ENCODE assay signal across 1 cellular context in the genomic region with DNA sequence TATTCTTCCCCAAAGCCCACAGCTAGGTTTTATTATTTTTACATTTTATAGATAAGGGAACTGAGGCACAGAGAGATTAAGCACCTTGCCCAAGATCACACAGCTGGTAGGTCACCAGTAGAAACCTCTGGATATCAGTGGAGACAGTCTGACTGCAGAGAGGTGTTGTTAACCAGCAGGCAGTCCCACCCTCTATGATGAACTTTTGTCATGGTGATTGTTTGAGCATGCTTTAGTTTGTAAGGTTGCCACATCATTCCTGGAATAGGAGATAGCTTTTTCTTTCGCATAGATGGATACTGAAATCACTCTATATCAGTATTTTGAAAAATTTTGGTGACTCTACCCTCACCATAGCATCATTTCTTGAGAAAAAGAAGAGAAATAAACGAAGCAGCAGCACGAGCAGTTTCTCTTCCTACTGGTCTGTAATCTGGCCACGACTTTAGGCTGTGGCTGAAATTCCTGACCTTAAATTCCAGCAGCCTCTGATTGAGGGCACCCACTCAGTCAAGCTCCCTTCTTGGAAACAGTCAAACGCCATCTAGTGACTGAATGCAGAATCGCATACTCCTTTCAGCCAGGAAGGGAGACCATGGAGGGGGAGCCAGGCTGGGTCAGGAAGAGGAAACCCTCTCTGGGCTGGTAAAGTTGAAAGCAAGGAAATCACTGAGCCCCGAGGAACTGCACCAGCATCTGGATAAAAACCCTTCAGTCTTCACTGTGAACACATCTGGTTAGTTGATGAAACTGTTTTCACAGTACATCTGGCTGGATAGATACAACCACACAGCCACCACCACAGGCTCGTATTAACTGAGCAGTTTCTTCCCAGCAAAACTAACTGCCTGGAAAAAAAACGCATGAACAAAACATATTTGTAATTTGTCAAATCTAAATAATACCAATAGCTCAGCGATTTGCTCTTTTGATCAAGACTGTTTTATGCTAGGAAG.
TF ChIP-seq lines count a peak whose summit lies in the region.

No MANE protein-coding gene starts in this region.

TF ChIP-seq in HepG2, 621 proteins besides CTCF, POLR2A, EP300 and RAD21 (continued from another document):
- TF ChIP-seq ZNF224 (CRISPR knock-in tag; IDR thresholded peaks at IDR 0.05) (no peak), ZBTB37 (CRISPR knock-in tag; IDR thresholded peaks at IDR 0.05) (no peak), ARHGAP35 (CRISPR knock-in tag; IDR thresholded peaks at IDR 0.05; ENCODE audit: borderline replicate concordance) (no peak), ZXDC (CRISPR knock-in tag; IDR thresholded peaks at IDR 0.05) (no peak), IRF9 (CRISPR knock-in tag; IDR thresholded peaks at IDR 0.05; ENCODE audit: borderline replicate concordance) (no peak), TOPORS (CRISPR knock-in tag; IDR thresholded peaks at IDR 0.05) (no peak), ZNF788 (CRISPR knock-in tag; IDR thresholded peaks at IDR 0.05; ENCODE audit: borderline replicate concordance) (peak; percentile 37; the same call in 1 of the 2 replicates), SUZ12 (IDR thresholded peaks at IDR 0.05; ENCODE audit: low read depth, low read length) (no peak), ZNF501 (CRISPR knock-in tag; IDR thresholded peaks at IDR 0.05) (0 out of 2 replicates have a peak, but pooled peaks have one; percentile 25), MATR3 (CRISPR knock-in tag; IDR thresholded peaks at IDR 0.05) (no peak), STAG1 (CRISPR knock-in tag; IDR thresholded peaks at IDR 0.05) (peak; percentile 56), ZNF292 (CRISPR knock-in tag; IDR thresholded peaks at IDR 0.05; ENCODE audit: borderline replicate concordance, low read depth) (no peak), KDM5B (CRISPR knock-in tag; IDR thresholded peaks at IDR 0.05; ENCODE audit: borderline replicate concordance) (no peak), ZNF225 (CRISPR knock-in tag; IDR thresholded peaks at IDR 0.05) (no peak), SMC3 (IDR thresholded peaks at IDR 0.05; ENCODE audit: low read length) (peak; percentile 84), UBTF (CRISPR knock-in tag; IDR thresholded peaks at IDR 0.05) (no peak), ZNF367 (CRISPR knock-in tag; IDR thresholded peaks at IDR 0.05; ENCODE audit: borderline replicate concordance) (no peak), ZNF777 (CRISPR knock-in tag; IDR thresholded peaks at IDR 0.05) (no peak), SOX5 (CRISPR knock-in tag; IDR thresholded peaks at IDR 0.05; ENCODE audit: borderline replicate concordance) (no peak), TSC22D2 (CRISPR knock-in tag; IDR thresholded peaks at IDR 0.05; ENCODE audit: borderline replicate concordance) (0 out of 2 replicates have a peak, but pooled peaks have one; percentile 21), FOXP1 (IDR thresholded peaks at IDR 0.05) (no peak), FOXP1 (CRISPR knock-in tag; IDR thresholded peaks at IDR 0.05) (no peak), SAP130 (CRISPR knock-in tag; IDR thresholded peaks at IDR 0.05; ENCODE audit: low read depth) (no peak), SRY (CRISPR knock-in tag; IDR thresholded peaks at IDR 0.05) (no peak), CHD2 (IDR thresholded peaks at IDR 0.05; ENCODE audit: low read depth, low read length) (no peak), TEAD3 (CRISPR knock-in tag; optimal IDR thresholded peaks at IDR 0.05; ENCODE audit: borderline replicate concordance) (peak; percentile 78)
- TF ChIP-seq, protein P1, sequence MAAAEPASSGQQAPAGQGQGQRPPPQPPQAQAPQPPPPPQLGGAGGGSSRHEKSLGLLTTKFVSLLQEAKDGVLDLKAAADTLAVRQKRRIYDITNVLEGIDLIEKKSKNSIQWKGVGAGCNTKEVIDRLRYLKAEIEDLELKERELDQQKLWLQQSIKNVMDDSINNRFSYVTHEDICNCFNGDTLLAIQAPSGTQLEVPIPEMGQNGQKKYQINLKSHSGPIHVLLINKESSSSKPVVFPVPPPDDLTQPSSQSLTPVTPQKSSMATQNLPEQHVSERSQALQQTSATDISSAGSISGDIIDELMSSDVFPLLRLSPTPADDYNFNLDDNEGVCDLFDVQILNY (CRISPR knock-in tag; conservative IDR thresholded peaks at IDR 0.05), result no peak
- TF ChIP-seq, protein P2, sequence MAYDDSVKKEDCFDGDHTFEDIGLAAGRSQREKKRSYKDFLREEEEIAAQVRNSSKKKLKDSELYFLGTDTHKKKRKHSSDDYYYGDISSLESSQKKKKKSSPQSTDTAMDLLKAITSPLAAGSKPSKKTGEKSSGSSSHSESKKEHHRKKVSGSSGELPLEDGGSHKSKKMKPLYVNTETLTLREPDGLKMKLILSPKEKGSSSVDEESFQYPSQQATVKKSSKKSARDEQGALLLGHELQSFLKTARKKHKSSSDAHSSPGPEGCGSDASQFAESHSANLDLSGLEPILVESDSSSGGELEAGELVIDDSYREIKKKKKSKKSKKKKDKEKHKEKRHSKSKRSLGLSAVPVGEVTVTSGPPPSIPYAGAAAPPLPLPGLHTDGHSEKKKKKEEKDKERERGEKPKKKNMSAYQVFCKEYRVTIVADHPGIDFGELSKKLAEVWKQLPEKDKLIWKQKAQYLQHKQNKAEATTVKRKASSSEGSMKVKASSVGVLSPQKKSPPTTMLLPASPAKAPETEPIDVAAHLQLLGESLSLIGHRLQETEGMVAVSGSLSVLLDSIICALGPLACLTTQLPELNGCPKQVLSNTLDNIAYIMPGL (CRISPR knock-in tag; IDR thresholded peaks at IDR 0.05; ENCODE audit: borderline replicate concordance in 1 of 2, low read depth in 1 of 2), result no peak
- TF ChIP-seq, protein P3, sequence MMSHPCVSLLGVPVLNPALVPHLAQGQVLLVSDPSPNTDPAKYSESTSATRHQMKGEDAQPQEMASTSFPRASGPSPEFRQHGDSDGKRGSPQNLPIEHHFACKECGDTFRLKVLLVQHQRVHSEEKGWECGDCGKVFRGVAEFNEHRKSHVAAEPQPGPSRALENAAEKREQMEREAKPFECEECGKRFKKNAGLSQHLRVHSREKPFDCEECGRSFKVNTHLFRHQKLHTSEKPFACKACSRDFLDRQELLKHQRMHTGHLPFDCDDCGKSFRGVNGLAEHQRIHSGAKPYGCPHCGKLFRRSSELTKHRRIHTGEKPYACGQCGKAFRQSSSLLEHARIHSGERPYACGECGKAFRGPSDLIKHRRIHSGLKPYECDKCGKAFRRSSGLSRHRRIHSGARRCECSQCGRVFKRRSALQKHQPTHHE (CRISPR knock-in tag; IDR thresholded peaks at IDR 0.05; ENCODE audit: borderline replicate concordance), result no peak
